ENCODE assay signal across 10 cellular contexts in genomic region chr10:43595739-43596298, GRCh38. TPM values are rescaled to one million over a fixed set of nuclear protein-coding genes. Genes with fewer than 3 reads are reported as not detected.
DNase-seq lines count a peak whose midpoint lies in the region; ATAC-seq, FAIRE-seq and TF ChIP-seq lines count a peak whose summit lies in the region.
"Had no signal": no experiment of that assay in that cellular context is flagged by ENCODE, and none has a peak within 500 bp of the region (broad histone marks: within the 10 kb centered on the region; RNA-seq: fewer than 3 reads in every experiment).

No MANE protein-coding gene starts in this region.

- WGBS in pancreas, 2 donors, result 84 to 85% methylated on average over 7 of the region's 7 CpGs

- H3K36me3 ChIP-seq in pancreas (no peaks in the 10 kb centered on the region), SJCRH30 (no peaks in the 10 kb centered on the region)
- H3K36me3 ChIP-seq: thoracic aorta had no signal

- H3K9me3 ChIP-seq in pancreas (no peaks in the 10 kb centered on the region), SJCRH30 (replicated peaks) (no peaks in the 10 kb centered on the region)
- H3K9me3 ChIP-seq: thoracic aorta had no signal

- intact Hi-C loops in pancreas (cut with DNase I), result no loop called here

- DNase-seq in activated CD4-positive, CD25-positive, alpha-beta regulatory T cell treated with anti-CD3 and anti-CD28 coated beads, Interleukin-2, amount 50 U/mL, for 72 hours, result no peak
- DNase-seq in UCSD-AML1 (lab: John Stamatoyannopoulos, UW; ENCODE audit: unreplicated experiment) (peak; percentile 40), pancreas (no peak), SJCRH30 (no peak), frontal cortex (ENCODE audit: low spot score in 2 of 2) (no peak), NCI-H526 treated with DMSO at 0.1 percent for 48 hours (lab: John Stamatoyannopoulos, UW) (no peak)

- peak; percentile 40 to 49 for ATAC-seq in activated CD4-positive, CD25-positive, alpha-beta regulatory T cell treated with anti-CD3 and anti-CD28 coated beads, Interleukin-2, amount 50 U/mL, for 24 hours
- ATAC-seq in HG03060 (IDR thresholded peaks at IDR 0.05; ENCODE audit: low read depth, unreplicated experiment), result peak; percentile 31
- ATAC-seq in pancreas, result peak in 3 of 4 donors; percentile 18 to 31 (median 24)

- H3K4me3 ChIP-seq in pancreas (no peak overlapping the region), SJCRH30 (no peak overlapping the region)

- H3K27me3 ChIP-seq in pancreas (no peaks in the 10 kb centered on the region), SJCRH30 (no peaks in the 10 kb centered on the region)

- FAIRE-seq in pancreas (lab: Jason Lieb, UNC) (no peak), frontal cortex (lab: Jason Lieb, UNC) (no peak)

- H3K4me1 ChIP-seq in pancreas (no peaks in the 10 kb centered on the region), SJCRH30 (no peaks in the 10 kb centered on the region)

- H3K27ac ChIP-seq in pancreas (no peak overlapping the region), SJCRH30 (no peak overlapping the region)
- H3K27ac ChIP-seq: 22Rv1, thoracic aorta had no signal

- no peak for TF ChIP-seq CTCF in pancreas (IDR thresholded peaks at IDR 0.05)

RNA-seq across cellular contexts. Expression of gene ZNF485, which starts 10.4 kb away (rescaled TPM):
- total RNA-seq in pancreas (1 to 10 TPM; 3.5 to 5.7 (median 4.3) TPM), frontal cortex (8.2 TPM)
- polyA plus RNA-seq in pancreas, result 1 to 10 TPM; 2.8 to 3.3 TPM
- total RNA-seq in SJCRH30 (2014; rRNA removed; shearing (Covaris generic)), result 2.2 and 2.9 TPM in 2 replicates

RNA-seq across cellular contexts. Expression of gene ZNF239, which starts 21.4 kb away (rescaled TPM):
- total RNA-seq in pancreas (1 to 10 TPM; 1.2 to 3.5 (median 2.4) TPM), frontal cortex (27.3 TPM)
- 1 to 10 TPM; 4.8 to 5.1 TPM for polyA plus RNA-seq in pancreas
- total RNA-seq in SJCRH30 (2014; rRNA removed; shearing (Covaris generic)), result not detected in 2 replicates

RNA-seq across cellular contexts. Expression of gene ZNF32, which starts 52.9 kb away (rescaled TPM):
- total RNA-seq in pancreas (10 to 100 TPM; 14.8 to 24.5 (median 19.5) TPM), frontal cortex (59.9 TPM)
- polyA plus RNA-seq in pancreas, result 10 to 100 TPM; 46.1 to 56.3 TPM
- total RNA-seq in SJCRH30 (2014; rRNA removed; shearing (Covaris generic)), result 12.0 and 14.8 TPM in 2 replicates
